ENCODE assay signal across 24 cellular contexts in genomic region chr10:112961609-112962008, GRCh38. TPM values are rescaled to one million over a fixed set of nuclear protein-coding genes. Genes with fewer than 3 reads are reported as not detected.
DNase-seq lines count a peak whose midpoint lies in the region; ATAC-seq and TF ChIP-seq lines count a peak whose summit lies in the region.
"Had no signal": no experiment of that assay in that cellular context is flagged by ENCODE, and none has a peak within 500 bp of the region (broad histone marks: within the 10 kb centered on the region; RNA-seq: fewer than 3 reads in every experiment).

No MANE protein-coding gene starts in this region.

- H3K9ac ChIP-seq in DND-41 (ENCODE audit: low read depth, low read length) = no peak overlapping the region
- peak overlapping the region; percentile 42 for H3K9ac ChIP-seq in adipocyte (ENCODE audit: low read length)
- H3K9ac ChIP-seq in iPS-20b (ENCODE audit: low read depth, low read length) = no peak overlapping the region
- H3K9ac ChIP-seq: KMS-11 had no signal

- POLR2A ChIA-PET in GM10248 (lab: Yijun Ruan, JAX) = no interaction called here

- peak; percentile 22; the same call in 1 of the 3 replicates for ATAC-seq in DND-41 (ENCODE audit: insufficient read depth, low read depth)
- ATAC-seq: Right ventricle myocardium inferior had no signal

- H3K9me3 ChIP-seq in DND-41 (ENCODE audit: insufficient read depth, low read length, severe bottlenecking) (no peaks in the 10 kb centered on the region), adipocyte (ENCODE audit: control insufficient read depth, low read length) (no peaks in the 10 kb centered on the region), iPS-20b (ENCODE audit: insufficient read depth, low read depth, low read length) (no peaks in the 10 kb centered on the region), sigmoid colon (no peaks in the 10 kb centered on the region)
- H3K9me3 ChIP-seq: ascending aorta, esophagus muscularis mucosa, HAP-1, prostate gland had no signal

- H3K4me1 ChIP-seq in DND-41 (ENCODE audit: insufficient read depth, low read length) = no peaks in the 10 kb centered on the region
- peaks cover 77% of the 10 kb centered on the region for H3K4me1 ChIP-seq in adipocyte (ENCODE audit: control insufficient read depth, insufficient read depth, low read length)
- peaks cover 62% of the 10 kb centered on the region for H3K4me1 ChIP-seq in iPS-20b (ENCODE audit: insufficient read depth, low read length)
- H3K4me1 ChIP-seq in sigmoid colon = peaks cover 0 to 83% (median 73%) of the 10 kb centered on the region in 4 donors

- TF ChIP-seq EP300 in sigmoid colon (IDR thresholded peaks at IDR 0.05) = no peak

- no peak overlapping the region for H3K4me2 ChIP-seq in DND-41 (ENCODE audit: insufficient read depth, low read length)
- H3K4me2 ChIP-seq: KMS-11 had no signal

- H3K27me3 ChIP-seq in DND-41 (ENCODE audit: insufficient read depth, low read length, poor library complexity) (no peaks in the 10 kb centered on the region), adipocyte (replicated peaks; ENCODE audit: control insufficient read depth, insufficient read depth, low read length) (no peaks in the 10 kb centered on the region), iPS-20b (ENCODE audit: insufficient read depth, low read length) (no peaks in the 10 kb centered on the region), sigmoid colon (no peaks in the 10 kb centered on the region)
- H3K27me3 ChIP-seq: ascending aorta, esophagus muscularis mucosa had no signal

- H3K27ac ChIP-seq in DND-41 (ENCODE audit: low read length) = no peak overlapping the region
- H3K27ac ChIP-seq in iPS-20b (ENCODE audit: low read length) = peak overlapping the region; percentile 43
- no peak overlapping the region for H3K27ac ChIP-seq in sigmoid colon
- H3K27ac ChIP-seq: esophagus muscularis mucosa, KMS-11, prostate gland had no signal

- intact Hi-C loops in sigmoid colon (cut with DNase I) = no loop called here

- TF ChIP-seq CTCF in DND-41 (IDR thresholded peaks at IDR 0.05; ENCODE audit: borderline replicate concordance, extremely low read depth, low read length, poor library complexity, severe bottlenecking) (no peak), sigmoid colon (IDR thresholded peaks at IDR 0.05) (no peak), GM10248 (IDR thresholded peaks at IDR 0.05; ENCODE audit: control extremely low read depth, extremely low read depth, low read depth, missing control alignments) (no peak)

- H3K79me2 ChIP-seq in DND-41 (ENCODE audit: insufficient read depth, low read length) = peaks cover 91% of the 10 kb centered on the region

- no peak overlapping the region for H3K4me3 ChIP-seq in DND-41 (ENCODE audit: low read depth in 1 of 2, low read length in 2 of 2)
- H3K4me3 ChIP-seq in adipocyte (ENCODE audit: low read length) = no peak overlapping the region
- H3K4me3 ChIP-seq in iPS-20b (ENCODE audit: low read length) = no peak overlapping the region
- H3K4me3 ChIP-seq in sigmoid colon = no peak overlapping the region
- H3K4me3 ChIP-seq: ascending aorta, esophagus muscularis mucosa, HAP-1, prostate gland had no signal

- H3K36me3 ChIP-seq in DND-41 (ENCODE audit: insufficient read depth, low read length) (peaks cover 40% of the 10 kb centered on the region), adipocyte (ENCODE audit: control insufficient read depth, insufficient read depth, low read length, severe bottlenecking) (peaks cover 3% of the 10 kb centered on the region), iPS-20b (ENCODE audit: insufficient read depth, low read depth, low read length) (peaks cover 54% of the 10 kb centered on the region), sigmoid colon (no peaks in the 10 kb centered on the region)
- H3K36me3 ChIP-seq: ascending aorta, esophagus muscularis mucosa, prostate gland had no signal

- DNase-seq in DND-41 (no peak), adipocyte (ENCODE audit: low read depth) (no peak), sigmoid colon (peak; percentile 27), RKO (ENCODE audit: low spot score) (no peak), RPMI8226 (no peak), GM10248 (ENCODE audit: extremely low spot score) (no peak), T-helper 9 cell (no peak)
- DNase-seq: activated CD4-positive, CD25-positive, alpha-beta regulatory T cell treated with anti-CD3 and anti-CD28 coated beads, Interleukin-2, amount 50 U/mL, for 72 hours; activated T-cell treated with anti-CD3 and anti-CD28 coated beads, Interleukin-2, amount 50 U/mL, for 48 hours; CD4-positive, CD25-positive, alpha-beta regulatory T cell; DMS153; effector CD4-positive, alpha-beta T cell; MV-4-11; NCI-H1694 treated with DMSO at 0.1 percent for 48 hours; NCI-H2171 treated with DMSO at 0.1 percent for 48 hours; NCI-H526 treated with DMSO at 0.1 percent for 48 hours; substantia nigra had no signal

- 16 to 45% methylated on average over 8 of the region's 8 CpGs for WGBS in sigmoid colon, 2 donors

- no peak overlapping the region for H2AFZ ChIP-seq in DND-41 (ENCODE audit: low read depth, low read length)

- no peak for TF ChIP-seq POLR2A in sigmoid colon (IDR thresholded peaks at IDR 0.05)

- CTCF ChIA-PET in GM10248 (lab: Yijun Ruan, JAX) = no interaction called here

- peaks cover 47% of the 10 kb centered on the region for H4K20me1 ChIP-seq in DND-41 (ENCODE audit: insufficient read depth, low read length)

RNA-seq across cellular contexts. Expression of gene TCF7L2, which starts 11.6 kb away (rescaled TPM):
- 10 to 100 TPM; 15.3 to 40.4 (median 23.3) TPM for total RNA-seq in sigmoid colon
- 10 to 100 TPM; 30.0 to 32.0 (median 31.7) TPM for polyA plus RNA-seq in sigmoid colon
